Comparison of ENCODE assay signal across 9 cellular contexts in the genomic region with DNA sequence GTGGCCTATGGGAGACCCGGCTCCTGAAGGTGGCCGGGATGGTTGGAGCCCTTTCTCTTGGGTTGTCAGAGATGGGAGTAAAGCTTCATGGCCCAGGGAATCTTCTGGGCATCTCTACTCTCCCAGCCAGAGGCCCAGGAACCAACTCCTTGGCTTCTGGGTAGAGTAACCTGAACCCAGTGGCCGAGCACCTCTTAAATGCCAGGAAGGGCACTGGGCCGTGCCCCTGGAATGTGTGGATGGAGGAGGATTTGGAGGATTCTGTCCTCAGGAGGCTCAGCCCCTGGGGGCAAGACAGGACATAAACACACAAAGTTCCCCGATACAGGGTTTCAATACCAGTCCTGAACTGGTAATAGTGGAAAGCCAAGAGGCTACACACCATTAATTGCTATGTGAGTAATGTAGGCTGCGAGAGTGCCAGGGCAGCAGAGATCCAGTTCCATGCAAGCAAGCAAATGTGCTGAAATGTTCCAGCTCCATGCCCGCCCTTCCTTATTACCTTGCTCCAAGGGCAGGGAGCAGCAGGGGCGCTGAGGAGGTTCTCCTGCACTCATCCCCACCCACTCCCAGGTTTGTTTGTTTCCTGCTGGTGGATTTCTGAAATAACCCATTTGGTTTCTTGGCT. TPM values are rescaled to one million over a fixed set of nuclear protein-coding genes. Genes with fewer than 3 reads are reported as not detected.
DNase-seq lines count a peak whose midpoint lies in the region; ATAC-seq and TF ChIP-seq lines count a peak whose summit lies in the region.
"Had no signal": no experiment of that assay in that cellular context is flagged by ENCODE, and none has a peak within 500 bp of the region (broad histone marks: within the 10 kb centered on the region; RNA-seq: fewer than 3 reads in every experiment).

No MANE protein-coding gene starts in this region.

- no peaks in the 10 kb centered on the region for H3K36me3 ChIP-seq in uterus

- H3K27me3 ChIP-seq in uterus, result no peaks in the 10 kb centered on the region

- H3K4me3 ChIP-seq in uterus, result peak overlapping the region; percentile 60 to 61

- H3K27ac Mint-ChIP-seq in chondrocyte (ENCODE audit: unreplicated experiment), result no peak overlapping the region
- H3K27ac Mint-ChIP-seq in mesothelial cell of epicardium, result no peak overlapping the region

- peaks cover 0 to 24% of the 10 kb centered on the region in 2 donors for H3K4me1 ChIP-seq in uterus

- ATAC-seq in Right ventricle myocardium superior (ENCODE audit: poor library complexity), result peak; percentile 26
- ATAC-seq in left cardiac atrium, result no peak

- H3K27ac ChIP-seq in uterus, result peak overlapping the region; percentile 3 to 68

- no peak for TF ChIP-seq POLR2A in uterus (IDR thresholded peaks at IDR 0.05)

- no peak for DNase-seq in Right ventricle myocardium superior
- no peak for DNase-seq in left cardiac atrium
- DNase-seq in chondrocyte (ENCODE audit: low spot score), result no peak
- DNase-seq in mesothelial cell of epicardium (ENCODE audit: low spot score in 2 of 2, unreplicated experiment in 2 of 2), result no peak
- DNase-seq in uterus, result no peak
- DNase-seq in hippocampal formation (lab: John Stamatoyannopoulos, UW), result no peak
- no peak for DNase-seq in NCI-H1048 (lab: John Stamatoyannopoulos, UW)
- DNase-seq in SIG-M5 (lab: John Stamatoyannopoulos, UW), result no peak
- DNase-seq: NCI-H1436 treated with DMSO at 0.1 percent for 48 hours had no signal

- H3K9me3 Mint-ChIP-seq in chondrocyte (ENCODE audit: low read depth) (no peaks in the 10 kb centered on the region), mesothelial cell of epicardium (no peaks in the 10 kb centered on the region)

- H3K36me3 Mint-ChIP-seq in chondrocyte (ENCODE audit: low read depth) (no peaks in the 10 kb centered on the region), mesothelial cell of epicardium (no peaks in the 10 kb centered on the region)

- H3K4me3 Mint-ChIP-seq in chondrocyte (ENCODE audit: unreplicated experiment) (peak overlapping the region; percentile 64), mesothelial cell of epicardium (peak overlapping the region; percentile 61)

- H3K4me1 Mint-ChIP-seq in chondrocyte (ENCODE audit: low read depth) (peaks cover 28% of the 10 kb centered on the region), mesothelial cell of epicardium (peaks cover 5% of the 10 kb centered on the region)

- intact Hi-C loops in Right ventricle myocardium superior (cut with DNase I), result no loop called here
- intact Hi-C loops in left cardiac atrium (cut with DNase I), result no loop called here
- intact Hi-C loops in uterus (cut with DNase I; ENCODE audit: low total_unique reads), result no loop called here

- H3K9me3 ChIP-seq in uterus, result no peaks in the 10 kb centered on the region

- peaks cover 2% of the 10 kb centered on the region for H3K27me3 Mint-ChIP-seq in chondrocyte (ENCODE audit: low read depth)
- peaks cover 55% of the 10 kb centered on the region for H3K27me3 Mint-ChIP-seq in mesothelial cell of epicardium (ENCODE audit: low read depth)

- TF ChIP-seq CTCF in chondrocyte (IDR thresholded peaks at IDR 0.05) (no peak), mesothelial cell of epicardium (IDR thresholded peaks at IDR 0.05; ENCODE audit: unreplicated experiment) (no peak), uterus (IDR thresholded peaks at IDR 0.05) (no peak)

RNA-seq across cellular contexts. Expression of gene PALD1, which starts 1.2 kb away (rescaled TPM):
- total RNA-seq in Right ventricle myocardium superior (4.6 TPM), left cardiac atrium (1 to 10 TPM; 4.4 to 8.3 TPM), chondrocyte (2.4 to 4.1 TPM (median 4.0 TPM) in 3 replicates), mesothelial cell of epicardium (4.9 to 5.6 TPM (median 4.9 TPM) in 3 replicates), uterus (10 to 100 TPM in 2 of 4 donors, 1 to 10 TPM in 2; 1.8 to 21.6 (median 10.3) TPM)

RNA-seq across cellular contexts. Expression of gene NODAL, which starts 38.3 kb away (rescaled TPM):
- total RNA-seq in Right ventricle myocardium superior (not detected), left cardiac atrium (not detected), chondrocyte (0.49 TPM in 1 of 3 replicates, not detected in the others), mesothelial cell of epicardium (not detected in 3 replicates), uterus (not detected)
